1 cellular context compared by ENCODE assay signal in the genomic region with DNA sequence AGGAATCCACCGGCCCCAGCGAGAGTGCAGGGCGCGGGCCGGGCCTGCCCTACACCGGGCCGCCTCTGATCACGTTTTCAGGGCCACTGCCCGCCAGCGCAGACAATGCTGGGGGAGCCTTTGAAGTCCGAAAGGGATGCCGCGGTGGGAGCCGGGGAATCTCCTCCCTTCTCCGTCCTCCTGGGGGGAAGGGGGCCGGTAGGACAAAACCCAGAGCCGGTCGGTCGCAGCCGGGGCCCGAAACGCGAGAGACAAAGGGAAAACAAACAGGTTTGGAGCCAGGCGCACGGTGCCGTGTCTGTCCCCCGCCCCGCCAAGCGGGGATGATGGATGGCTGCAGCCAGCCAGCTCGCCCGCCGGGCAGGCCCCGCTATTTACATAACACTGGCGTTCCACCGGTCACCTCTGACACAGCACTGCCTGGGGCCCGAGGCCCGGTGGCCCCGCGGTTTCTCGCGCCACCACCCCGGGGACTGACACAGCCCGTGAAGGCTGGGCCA.
TF ChIP-seq lines count a peak whose summit lies in the region.

No MANE protein-coding gene starts in this region.

TF ChIP-seq in HepG2, 621 proteins besides CTCF, POLR2A, EP300 and RAD21 (continued from another document):
- TF ChIP-seq, protein P1, sequence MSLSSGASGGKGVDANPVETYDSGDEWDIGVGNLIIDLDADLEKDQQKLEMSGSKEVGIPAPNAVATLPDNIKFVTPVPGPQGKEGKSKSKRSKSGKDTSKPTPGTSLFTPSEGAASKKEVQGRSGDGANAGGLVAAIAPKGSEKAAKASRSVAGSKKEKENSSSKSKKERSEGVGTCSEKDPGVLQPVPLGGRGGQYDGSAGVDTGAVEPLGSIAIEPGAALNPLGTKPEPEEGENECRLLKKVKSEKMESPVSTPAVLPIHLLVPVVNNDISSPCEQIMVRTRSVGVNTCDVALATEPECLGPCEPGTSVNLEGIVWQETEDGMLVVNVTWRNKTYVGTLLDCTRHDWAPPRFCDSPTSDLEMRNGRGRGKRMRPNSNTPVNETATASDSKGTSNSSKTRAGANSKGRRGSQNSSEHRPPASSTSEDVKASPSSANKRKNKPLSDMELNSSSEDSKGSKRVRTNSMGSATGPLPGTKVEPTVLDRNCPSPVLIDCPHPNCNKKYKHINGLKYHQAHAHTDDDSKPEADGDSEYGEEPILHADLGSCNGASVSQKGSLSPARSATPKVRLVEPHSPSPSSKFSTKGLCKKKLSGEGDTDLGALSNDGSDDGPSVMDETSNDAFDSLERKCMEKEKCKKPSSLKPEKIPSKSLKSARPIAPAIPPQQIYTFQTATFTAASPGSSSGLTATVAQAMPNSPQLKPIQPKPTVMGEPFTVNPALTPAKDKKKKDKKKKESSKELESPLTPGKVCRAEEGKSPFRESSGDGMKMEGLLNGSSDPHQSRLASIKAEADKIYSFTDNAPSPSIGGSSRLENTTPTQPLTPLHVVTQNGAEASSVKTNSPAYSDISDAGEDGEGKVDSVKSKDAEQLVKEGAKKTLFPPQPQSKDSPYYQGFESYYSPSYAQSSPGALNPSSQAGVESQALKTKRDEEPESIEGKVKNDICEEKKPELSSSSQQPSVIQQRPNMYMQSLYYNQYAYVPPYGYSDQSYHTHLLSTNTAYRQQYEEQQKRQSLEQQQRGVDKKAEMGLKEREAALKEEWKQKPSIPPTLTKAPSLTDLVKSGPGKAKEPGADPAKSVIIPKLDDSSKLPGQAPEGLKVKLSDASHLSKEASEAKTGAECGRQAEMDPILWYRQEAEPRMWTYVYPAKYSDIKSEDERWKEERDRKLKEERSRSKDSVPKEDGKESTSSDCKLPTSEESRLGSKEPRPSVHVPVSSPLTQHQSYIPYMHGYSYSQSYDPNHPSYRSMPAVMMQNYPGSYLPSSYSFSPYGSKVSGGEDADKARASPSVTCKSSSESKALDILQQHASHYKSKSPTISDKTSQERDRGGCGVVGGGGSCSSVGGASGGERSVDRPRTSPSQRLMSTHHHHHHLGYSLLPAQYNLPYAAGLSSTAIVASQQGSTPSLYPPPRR (CRISPR knock-in tag; IDR thresholded peaks at IDR 0.05; ENCODE audit: borderline replicate concordance) = no peak
- TF ChIP-seq ZNF335 (CRISPR knock-in tag; IDR thresholded peaks at IDR 0.05) (0 out of 2 replicates have a peak, but pooled peaks have one; percentile 44), YEATS2 (CRISPR knock-in tag; IDR thresholded peaks at IDR 0.05; ENCODE audit: borderline replicate concordance) (no peak), ZNF678 (CRISPR knock-in tag; IDR thresholded peaks at IDR 0.05) (0 out of 2 replicates have a peak, but pooled peaks have one; percentile 39), CCAR2 (optimal IDR thresholded peaks at IDR 0.05; ENCODE audit: low read depth, low read length) (no peak)
